ENCODE assay signal across 12 cellular contexts in the genomic region with DNA sequence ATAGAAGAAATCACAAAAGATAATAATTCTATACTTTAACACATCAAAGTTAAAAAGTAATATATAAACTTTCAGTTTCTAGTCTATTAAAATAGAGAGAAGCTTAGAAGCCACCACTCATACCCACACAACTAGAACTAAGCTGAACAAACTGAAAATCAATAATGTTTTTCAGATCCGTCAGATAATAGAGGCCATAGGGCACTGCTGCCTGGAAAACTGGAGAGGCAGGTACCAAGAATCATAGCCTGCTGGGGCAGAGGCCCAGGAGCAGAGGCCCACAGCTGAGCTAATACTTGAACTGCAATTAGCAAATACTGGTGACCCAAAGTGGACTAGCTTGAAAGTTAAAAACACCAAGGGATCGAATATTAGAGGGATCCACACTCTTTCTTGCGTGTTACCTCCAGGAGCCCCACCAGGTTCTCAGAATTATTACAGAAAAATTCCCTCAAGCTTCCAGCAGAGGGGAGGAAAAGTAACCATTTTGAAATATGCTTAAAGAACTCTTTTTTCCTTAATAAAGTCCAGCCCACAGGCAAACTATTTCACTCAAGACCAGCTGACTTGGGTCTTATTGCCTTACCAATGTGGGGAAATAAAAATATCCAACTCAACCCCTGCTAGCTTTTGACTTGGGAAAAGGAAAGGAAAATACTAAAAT.
DNase-seq lines count a peak whose midpoint lies in the region; ATAC-seq, FAIRE-seq and TF ChIP-seq lines count a peak whose summit lies in the region.
"Had no signal": no experiment of that assay in that cellular context is flagged by ENCODE, and none has a peak within 500 bp of the region (broad histone marks: within the 10 kb centered on the region; RNA-seq: fewer than 3 reads in every experiment).

No MANE protein-coding gene starts in this region.

- no peaks in the 10 kb centered on the region for H4K20me1 ChIP-seq in endothelial cell of umbilical vein (replicated peaks; ENCODE audit: control insufficient read depth, extremely low read depth, insufficient read depth, low read length)
- no peaks in the 10 kb centered on the region for H4K20me1 ChIP-seq in osteoblast (ENCODE audit: insufficient read depth, low read length)

- H3K27ac ChIP-seq in endothelial cell of umbilical vein (ENCODE audit: insufficient read depth, low read depth, low read length) = no peak overlapping the region
- H3K27ac ChIP-seq in osteoblast (ENCODE audit: low read depth, low read length) = no peak overlapping the region
- no peak overlapping the region for H3K27ac ChIP-seq in gastrocnemius medialis
- H3K27ac ChIP-seq in upper lobe of left lung = no peak overlapping the region

- no peak overlapping the region for H3K4me3 ChIP-seq in endothelial cell of umbilical vein (replicated peaks in 1 of 3; ENCODE audit: insufficient read depth in 1 of 3, low read depth in 1 of 3, low read length in 3 of 3)
- H3K4me3 ChIP-seq in osteoblast (ENCODE audit: insufficient read depth, low read length) = no peak overlapping the region
- H3K4me3 ChIP-seq in gastrocnemius medialis = no peak overlapping the region
- H3K4me3 ChIP-seq in upper lobe of left lung = no peak overlapping the region

- TF ChIP-seq CTCF in endothelial cell of umbilical vein (IDR thresholded peaks at IDR 0.05; ENCODE audit: extremely low read depth in 1 of 2, insufficient read depth in 1 of 2, low read depth in 1 of 2, low read length in 2 of 2) (no peak), osteoblast (IDR thresholded peaks at IDR 0.05; ENCODE audit: extremely low read depth, low read depth, low read length) (peak; percentile 28), gastrocnemius medialis (IDR thresholded peaks at IDR 0.05 in 4 of 5, conservative IDR thresholded peaks at IDR 0.05 in 1 of 5) (no peak), upper lobe of left lung (IDR thresholded peaks at IDR 0.05) (no peak)

- WGBS in upper lobe of left lung, 2 donors = 74 to 82% methylated on average over 3 of the region's 3 CpGs

- dilution Hi-C loops in endothelial cell of umbilical vein (cut with MboI; ENCODE audit: extremely low pct_ligation_motif_present, low sequenced_read_pairs) = no loop called here

- H3K4me2 ChIP-seq in endothelial cell of umbilical vein (ENCODE audit: insufficient read depth, low read length) = no peak overlapping the region
- no peak overlapping the region for H3K4me2 ChIP-seq in osteoblast (ENCODE audit: insufficient read depth, low read length)

- H3K9ac ChIP-seq in endothelial cell of umbilical vein (replicated peaks; ENCODE audit: extremely low read depth, insufficient read depth, low read length) = no peak overlapping the region

- H3K9me1 ChIP-seq in endothelial cell of umbilical vein (replicated peaks; ENCODE audit: control insufficient read depth, extremely low read depth, insufficient read depth, low read length) = no peaks in the 10 kb centered on the region

- POLR2A ChIA-PET in endothelial cell of umbilical vein (lab: Charles Lee) = no interaction called here

- no peak for DNase-seq in GM18507 (ENCODE audit: extremely low spot score, insufficient read length, low read depth)
- peak; percentile 35 for DNase-seq in LHCN-M2 (ENCODE audit: low read depth)
- DNase-seq in endothelial cell of umbilical vein (ENCODE audit: low read depth, low spot score) = no peak
- DNase-seq in osteoblast (ENCODE audit: insufficient read length, low spot score, missing footprints) = no peak
- DNase-seq in gastrocnemius medialis = no peak
- DNase-seq in upper lobe of left lung = no peak
- DNase-seq: activated CD8-positive, alpha-beta memory T cell treated with anti-CD3 and anti-CD28 coated beads for 24 hours; activated naive CD4-positive, alpha-beta T cell treated with Interleukin-2 at 50 U/mL for 16 hours; CD8-positive, alpha-beta T cell; T1000 had no signal

- in situ Hi-C loops in gastrocnemius medialis (cut with MboI; ENCODE audit: low sequenced_read_pairs in 4 of 4) = no loop called here

- peak; percentile 12 for FAIRE-seq in GM18507 (lab: Jason Lieb, UNC)
- no peak for FAIRE-seq in endothelial cell of umbilical vein (lab: Jason Lieb, UNC)

- H2AFZ ChIP-seq in endothelial cell of umbilical vein (ENCODE audit: low read depth, low read length) (peak overlapping the region; percentile 11), osteoblast (ENCODE audit: low read length) (peak overlapping the region; percentile 75)

- no peak for TF ChIP-seq EP300 in upper lobe of left lung (IDR thresholded peaks at IDR 0.05)

- CTCF ChIA-PET in endothelial cell of umbilical vein (lab: Charles Lee) = interaction anchor here (1.1 to 3.4 kb wide), 5 partner anchors 9 to 772 kb away, joined by 3 to 12 read pairs (median 4); no protein-coding TSS in a partner anchor

- H3K36me3 ChIP-seq in endothelial cell of umbilical vein (ENCODE audit: control insufficient read depth in 2 of 2, extremely low read depth in 1 of 2, insufficient read depth in 2 of 2, low read length in 2 of 2) (no peaks in the 10 kb centered on the region), osteoblast (ENCODE audit: insufficient read depth, low read length) (no peaks in the 10 kb centered on the region), gastrocnemius medialis (no peaks in the 10 kb centered on the region), upper lobe of left lung (no peaks in the 10 kb centered on the region)

- H3K9me3 ChIP-seq in endothelial cell of umbilical vein (replicated peaks; ENCODE audit: control insufficient read depth, insufficient read depth, low read length) (no peaks in the 10 kb centered on the region), osteoblast (ENCODE audit: low read depth, low read length) (no peaks in the 10 kb centered on the region), gastrocnemius medialis (no peaks in the 10 kb centered on the region), upper lobe of left lung (no peaks in the 10 kb centered on the region)

- H3K79me2 ChIP-seq in endothelial cell of umbilical vein (ENCODE audit: control insufficient read depth, insufficient read depth, low read length) (no peaks in the 10 kb centered on the region), osteoblast (ENCODE audit: insufficient read depth, low read length) (no peaks in the 10 kb centered on the region)

- H3K27me3 ChIP-seq in endothelial cell of umbilical vein (ENCODE audit: control insufficient read depth in 2 of 2, insufficient read depth in 2 of 2, low read length in 2 of 2) (no peaks in the 10 kb centered on the region), osteoblast (ENCODE audit: insufficient read depth, low read length) (no peaks in the 10 kb centered on the region), gastrocnemius medialis (no peaks in the 10 kb centered on the region), upper lobe of left lung (no peaks in the 10 kb centered on the region)

- intact Hi-C loops in endothelial cell of umbilical vein (cut with micrococcal nuclease) (no loop called here), gastrocnemius medialis (cut with DNase I; ENCODE audit: low total_unique reads) (no loop called here)

- ATAC-seq in GM18873 (IDR thresholded peaks at IDR 0.05; ENCODE audit: low FRiP score, unreplicated experiment) (no peak), gastrocnemius medialis (no peak), HG02870 (IDR thresholded peaks at IDR 0.05; ENCODE audit: unreplicated experiment) (no peak), upper lobe of left lung (ENCODE audit: low FRiP score in 2 of 2) (no peak)
- ATAC-seq: CD8-positive, alpha-beta T cell had no signal

- BruUV-seq in endothelial cell of umbilical vein (replicated peaks; lab: Mats Ljungman, UMichigan) = no TSS peak

- no peaks in the 10 kb centered on the region for H3K4me1 ChIP-seq in endothelial cell of umbilical vein (ENCODE audit: control insufficient read depth, extremely low read depth, insufficient read depth, low read length)
- no peaks in the 10 kb centered on the region for H3K4me1 ChIP-seq in osteoblast (ENCODE audit: insufficient read depth, low read length)
- H3K4me1 ChIP-seq in gastrocnemius medialis = no peaks in the 10 kb centered on the region
- no peaks in the 10 kb centered on the region for H3K4me1 ChIP-seq in upper lobe of left lung

- TF ChIP-seq POLR2A in endothelial cell of umbilical vein (IDR thresholded peaks at IDR 0.05; ENCODE audit: low read depth, low read length) (no peak), gastrocnemius medialis (IDR thresholded peaks at IDR 0.05) (no peak), upper lobe of left lung (IDR thresholded peaks at IDR 0.05) (no peak)

TF ChIP-seq in endothelial cell of umbilical vein, 7 proteins besides CTCF, POLR2A, EP300 and RAD21:
- no peak for TF ChIP-seq JUN (IDR thresholded peaks at IDR 0.05; ENCODE audit: borderline replicate concordance, insufficient read depth, insufficient read length, low read depth)
- TF ChIP-seq FOS (IDR thresholded peaks at IDR 0.05; ENCODE audit: borderline replicate concordance, insufficient read depth, low read length) = no peak
- no peak for TF ChIP-seq GATA2 (IDR thresholded peaks at IDR 0.05; ENCODE audit: insufficient read depth, insufficient read length, low read depth, low read length)
- no peak for TF ChIP-seq POLR2AphosphoS5 (IDR thresholded peaks at IDR 0.05; ENCODE audit: insufficient read depth, low read depth, low read length)
- TF ChIP-seq MYC (IDR thresholded peaks at IDR 0.05; ENCODE audit: low read depth, low read length) = no peak
- TF ChIP-seq, protein P1, sequence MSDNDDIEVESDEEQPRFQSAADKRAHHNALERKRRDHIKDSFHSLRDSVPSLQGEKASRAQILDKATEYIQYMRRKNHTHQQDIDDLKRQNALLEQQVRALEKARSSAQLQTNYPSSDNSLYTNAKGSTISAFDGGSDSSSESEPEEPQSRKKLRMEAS (IDR thresholded peaks at IDR 0.05; ENCODE audit: insufficient read depth, insufficient read length) = no peak
- TF ChIP-seq EZH2 (IDR thresholded peaks at IDR 0.05; ENCODE audit: borderline replicate concordance, low read depth, low read length, severe bottlenecking) = no peak
